Comparison of ENCODE assay signal across 8 cellular contexts in genomic region chr5:140239939-140240700, GRCh38.
A peak's percentile ranks its signal among the peaks of the same experiment; 100 is the strongest.
DNase-seq lines count a peak whose midpoint lies in the region; ATAC-seq and TF ChIP-seq lines count a peak whose summit lies in the region.

No MANE protein-coding gene starts in this region.

- DNase-seq in C1 segment of cervical spinal cord (lab: John Stamatoyannopoulos, UW) (peak in 9 of 14 donors; percentile 19 to 47 (median 35)), NCI-H1092 treated with DMSO at 0.1 percent for 48 hours (lab: John Stamatoyannopoulos, UW) (peak; percentile 28), mesothelial cell of epicardium (ENCODE audit: low spot score in 2 of 2, unreplicated experiment in 2 of 2) (peak; percentile 52 to 69)
- DNase-seq in activated CD4-positive, alpha-beta memory T cell treated with anti-CD3 and anti-CD28 coated beads, Interleukin-2, amount 10 ng/mL, durations not matched to agents 7 days and 5 days: peak; percentile 72
- DNase-seq in effector memory CD8-positive, alpha-beta T cell: peak; percentile 26 to 28 (median 27)
- peak; percentile 12 to 19 for DNase-seq in stimulated activated CD8-positive, alpha-beta memory T cell treated with anti-CD3 and anti-CD28 coated beads, Interleukin-4, amount 100 ng/mL, for 4 hours (ENCODE audit: low read depth in 2 of 2, low spot score in 1 of 2)

- POLR2A ChIA-PET in activated CD4-positive, alpha-beta memory T cell treated with anti-CD3 and anti-CD28 coated beads, Interleukin-2, amount 10 ng/mL, durations not matched to agents 7 days and 5 days (lab: Charles Lee): interaction anchor here (0.6 to 1.2 kb wide), 4 partner anchors 112 to 308 kb away, joined by 3 to 4 read pairs (median 3); partner anchors contain the start of gene EIF4EBP3

- CTCF ChIA-PET in activated CD4-positive, alpha-beta memory T cell treated with anti-CD3 and anti-CD28 coated beads, Interleukin-2, amount 10 ng/mL, durations not matched to agents 7 days and 5 days (lab: Charles Lee): interaction anchor here (0.5 to 28.6 kb wide), 30 partner anchors 9 to 482 kb away, joined by 3 to 951 read pairs (median 4); partner anchors contain the start of genes ANKHD1, HBEGF, PFDN1 and SLC4A9

- TF ChIP-seq CTCF in mesothelial cell of epicardium (IDR thresholded peaks at IDR 0.05; ENCODE audit: unreplicated experiment): peak; percentile 60

- H3K27ac Mint-ChIP-seq in activated CD4-positive, alpha-beta memory T cell treated with anti-CD3 and anti-CD28 coated beads, Interleukin-2, amount 10 ng/mL, durations not matched to agents 7 days and 5 days: no peak overlapping the region
- no peak overlapping the region for H3K27ac Mint-ChIP-seq in effector memory CD8-positive, alpha-beta T cell
- H3K27ac Mint-ChIP-seq in mesothelial cell of epicardium: peak overlapping the region; percentile 59

- H3K36me3 Mint-ChIP-seq in activated CD4-positive, alpha-beta memory T cell treated with anti-CD3 and anti-CD28 coated beads, Interleukin-2, amount 10 ng/mL, durations not matched to agents 7 days and 5 days (ENCODE audit: low read depth): peaks cover 7% of the 10 kb centered on the region
- H3K36me3 Mint-ChIP-seq in effector memory CD8-positive, alpha-beta T cell (ENCODE audit: insufficient read depth): peaks cover 6% of the 10 kb centered on the region
- peaks cover 1% of the 10 kb centered on the region for H3K36me3 Mint-ChIP-seq in mesothelial cell of epicardium

- no peaks in the 10 kb centered on the region for H3K9me3 Mint-ChIP-seq in activated CD4-positive, alpha-beta memory T cell treated with anti-CD3 and anti-CD28 coated beads, Interleukin-2, amount 10 ng/mL, durations not matched to agents 7 days and 5 days
- H3K9me3 Mint-ChIP-seq in effector memory CD8-positive, alpha-beta T cell: no peaks in the 10 kb centered on the region
- H3K9me3 Mint-ChIP-seq in mesothelial cell of epicardium: no peaks in the 10 kb centered on the region

- peaks cover 13% of the 10 kb centered on the region for H3K4me1 Mint-ChIP-seq in activated CD4-positive, alpha-beta memory T cell treated with anti-CD3 and anti-CD28 coated beads, Interleukin-2, amount 10 ng/mL, durations not matched to agents 7 days and 5 days
- peaks cover 0 to 6% of the 10 kb centered on the region in 2 donors for H3K4me1 Mint-ChIP-seq in effector memory CD8-positive, alpha-beta T cell (ENCODE audit: low read depth in 2 of 2)
- peaks cover 20% of the 10 kb centered on the region for H3K4me1 Mint-ChIP-seq in mesothelial cell of epicardium

- H3K27me3 Mint-ChIP-seq in activated CD4-positive, alpha-beta memory T cell treated with anti-CD3 and anti-CD28 coated beads, Interleukin-2, amount 10 ng/mL, durations not matched to agents 7 days and 5 days: no peaks in the 10 kb centered on the region
- H3K27me3 Mint-ChIP-seq in effector memory CD8-positive, alpha-beta T cell: no peaks in the 10 kb centered on the region
- H3K27me3 Mint-ChIP-seq in mesothelial cell of epicardium (ENCODE audit: low read depth): no peaks in the 10 kb centered on the region

- H3K4me3 Mint-ChIP-seq in activated CD4-positive, alpha-beta memory T cell treated with anti-CD3 and anti-CD28 coated beads, Interleukin-2, amount 10 ng/mL, durations not matched to agents 7 days and 5 days: no peak overlapping the region
- H3K4me3 Mint-ChIP-seq in effector memory CD8-positive, alpha-beta T cell: no peak overlapping the region
- H3K4me3 Mint-ChIP-seq in mesothelial cell of epicardium: no peak overlapping the region

- ATAC-seq in GM19463 (IDR thresholded peaks at IDR 0.05; ENCODE audit: unreplicated experiment): peak; percentile 61
- ATAC-seq in effector memory CD8-positive, alpha-beta T cell (replicated peaks): peak; percentile 72
- ATAC-seq in GM21723 (IDR thresholded peaks at IDR 0.05; ENCODE audit: unreplicated experiment): no peak

Comparison
In these comparisons a context has a peak if more than half of its experiments do, and no peak if none do; other contexts are left out.
1. DNase-seq: peak in every context shown above with its lines; median percentile 72 in activated CD4-positive, alpha-beta memory T cell treated with anti-CD3 and anti-CD28 coated beads, Interleukin-2, amount 10 ng/mL, durations not matched to agents 7 days and 5 days; 60 in mesothelial cell of epicardium; 35 in C1 segment of cervical spinal cord; 28 in NCI-H1092 treated with DMSO at 0.1 percent for 48 hours; 27 in effector memory CD8-positive, alpha-beta T cell; 16 in stimulated activated CD8-positive, alpha-beta memory T cell treated with anti-CD3 and anti-CD28 coated beads, Interleukin-4, amount 100 ng/mL, for 4 hours.